Comparison of ENCODE assay signal across 13 cellular contexts in the genomic region with DNA sequence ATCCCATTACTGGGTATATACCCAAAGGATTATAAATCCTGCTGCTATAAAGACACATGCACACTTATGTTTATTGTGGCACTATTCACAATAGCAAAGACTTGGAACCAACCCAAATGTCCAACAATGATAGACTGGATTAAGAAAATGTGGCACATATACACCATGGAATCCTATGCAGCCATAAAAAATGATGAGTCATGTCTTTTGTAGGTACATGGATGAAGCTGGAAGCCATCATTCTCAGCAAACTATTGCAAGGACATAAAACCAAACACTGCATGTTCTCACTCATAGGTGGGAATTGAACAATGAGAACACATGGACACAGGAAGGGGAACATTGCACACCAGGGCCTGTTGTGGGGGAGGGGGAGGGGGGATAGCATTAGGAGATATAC. TPM values are rescaled to one million over a fixed set of nuclear protein-coding genes. Genes with fewer than 3 reads are reported as not detected.
"Had no signal": no experiment of that assay in that cellular context is flagged by ENCODE, and none has a peak within 500 bp of the region (broad histone marks: within the 10 kb centered on the region; RNA-seq: fewer than 3 reads in every experiment).

No MANE protein-coding gene starts in this region.

RNA-seq across cellular contexts. Expression of a gene that starts 28.4 kb away (rescaled TPM):
- total RNA-seq: activated B cell treated with CpG ODN at 0.5 μM for 24 hours; activated CD4-positive, alpha-beta memory T cell treated with anti-CD3 and anti-CD28 coated beads for 36 hours; activated CD4-positive, alpha-beta memory T cell treated with anti-CD3 and anti-CD28 coated beads, Interleukin-2, amount 10 ng/mL, durations not matched to agents 7 days and 5 days; activated CD4-positive, alpha-beta T cell treated with anti-CD3 and anti-CD28 coated beads for 36 hours; activated CD4-positive, alpha-beta T cell treated with anti-CD3 and anti-CD28 coated beads, Interleukin-2, amount 10 ng/mL, durations not matched to agents 24 days and 14 days; activated CD4-positive, alpha-beta T cell treated with anti-CD3 and anti-CD28 coated beads, Interleukin-2, amount 10 ng/mL, durations not matched to agents 7 days and 5 days; activated CD8-positive, alpha-beta memory T cell treated with anti-CD3 and anti-CD28 coated beads for 36 hours; activated CD8-positive, alpha-beta memory T cell treated with anti-CD3 and anti-CD28 coated beads, Interleukin-2, amount 10 ng/mL, durations not matched to agents 7 days and 5 days; activated CD8-positive, alpha-beta T cell treated with anti-CD3 and anti-CD28 coated beads for 36 hours; activated CD8-positive, alpha-beta T cell treated with anti-CD3 and anti-CD28 coated beads, Interleukin-2, amount 10 ng/mL, durations not matched to agents 7 days and 5 days; T-helper 1 cell treated with Interleukin-12 subunit alpha and Interleukin-12 subunit beta and Interleukin-4 antibody, amounts not matched to agents 30 ng/mL and 1 ng/mL, for 36 hours; T-helper 17 cell; T-helper 2 cell treated with Interferon-gamma antibody and Interleukin-4, amounts not matched to agents 100 ng/mL and 5 ng/mL, for 36 hours had no signal
